In the genomic region with DNA sequence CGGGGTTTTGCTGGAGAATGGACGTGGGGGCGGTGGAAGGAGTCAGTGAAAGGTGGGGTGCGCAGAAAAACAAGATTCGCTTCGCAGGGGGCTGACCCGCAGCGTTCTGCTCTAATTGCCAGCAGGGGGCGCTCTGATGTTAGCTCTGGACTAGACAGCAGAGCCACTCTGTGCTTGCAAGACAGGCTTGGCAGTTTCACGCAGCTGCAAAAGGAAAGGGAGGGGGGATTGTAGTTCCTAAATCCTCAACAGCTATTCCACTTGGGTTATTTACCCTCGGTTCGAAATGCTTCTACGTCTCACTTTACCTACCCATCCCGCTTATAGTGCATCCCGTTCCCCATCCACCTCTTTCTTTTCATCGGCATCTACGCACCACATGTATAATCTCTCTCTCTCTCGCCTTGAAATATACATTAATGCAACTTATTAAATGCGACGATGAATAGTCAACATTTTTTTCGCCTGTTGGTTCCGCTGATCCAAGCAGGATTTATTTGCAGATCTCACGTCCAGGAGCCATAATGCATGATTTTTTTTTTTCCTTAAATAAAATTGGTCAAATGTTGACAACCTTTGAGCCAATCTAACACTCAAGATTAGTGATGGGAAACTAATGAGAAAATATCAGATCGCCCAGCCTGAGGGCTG, we compare ENCODE assay signal across 8 cellular contexts.
DNase-seq lines count a peak whose midpoint lies in the region; ATAC-seq and TF ChIP-seq lines count a peak whose summit lies in the region.

No MANE protein-coding gene starts in this region.

- H3K9me3 ChIP-seq in lung (ENCODE audit: control insufficient read depth in 2 of 2, insufficient read depth in 1 of 2, low read length in 1 of 2) = no peaks in the 10 kb centered on the region

- H3K4me3 ChIP-seq in lung = no peak overlapping the region

- peaks cover 5 to 13% of the 10 kb centered on the region in 2 donors for H3K4me1 ChIP-seq in lung (ENCODE audit: control insufficient read depth in 2 of 2, insufficient read depth in 2 of 2, low read length in 2 of 2)

- ATAC-seq in GM19324 (IDR thresholded peaks at IDR 0.05; ENCODE audit: low FRiP score, unreplicated experiment) = peak; percentile 76
- ATAC-seq in HG03565 (IDR thresholded peaks at IDR 0.05; ENCODE audit: unreplicated experiment) = peak; percentile 93
- peak; percentile 90 for ATAC-seq in lung (ENCODE audit: insufficient read depth, low FRiP score)

- 7 to 10% methylated on average over 24 of the region's 24 CpGs for WGBS in lung, 2 donors

- DNase-seq in C1 segment of cervical spinal cord (lab: John Stamatoyannopoulos, UW) (peak in 12 of 14 donors; percentile 25 to 85 (median 72)), NCI-H524 (lab: John Stamatoyannopoulos, UW) (peak; percentile 92 to 94), lung (ENCODE audit: low spot score) (peak; percentile 84)
- DNase-seq in activated CD4-positive, alpha-beta T cell treated with anti-CD3 and anti-CD28 coated beads for 4 hours = peak; percentile 16
- DNase-seq in effector CD8-positive, alpha-beta T cell (lab: John Stamatoyannopoulos, UW) = peak; percentile 8
- DNase-seq in stimulated activated CD8-positive, alpha-beta memory T cell treated with anti-CD3 and anti-CD28 coated beads, Interleukin-12 subunit alpha, Interleukin-12 subunit beta, amount 100 ng/mL, for 1 hour (ENCODE audit: low read depth) = peak; percentile 31

- no peak overlapping the region for H3K27ac ChIP-seq in lung (ENCODE audit: low read depth in 1 of 2, low read length in 1 of 2)

- peaks cover 4% of the 10 kb centered on the region for H3K27me3 ChIP-seq in lung (ENCODE audit: control insufficient read depth, insufficient read depth)

- no peaks in the 10 kb centered on the region for H3K36me3 ChIP-seq in lung (ENCODE audit: control insufficient read depth in 2 of 2, insufficient read depth in 2 of 2, low read length in 2 of 2)

- peak; percentile 59 for TF ChIP-seq CTCF in lung (IDR thresholded peaks at IDR 0.05; ENCODE audit: control extremely low read depth, extremely low read depth)

Comparison
In these comparisons a context has a peak if more than half of its experiments do, and no peak if none do; other contexts are left out.
1. DNase-seq: peak in every context shown above with its lines; median percentile 93 in NCI-H524; 84 in lung; 72 in C1 segment of cervical spinal cord; 31 in stimulated activated CD8-positive, alpha-beta memory T cell treated with anti-CD3 and anti-CD28 coated beads, Interleukin-12 subunit alpha, Interleukin-12 subunit beta, amount 100 ng/mL, for 1 hour; 16 in activated CD4-positive, alpha-beta T cell treated with anti-CD3 and anti-CD28 coated beads for 4 hours; 8 in effector CD8-positive, alpha-beta T cell.